Comparison of ENCODE assay signal across 26 cellular contexts in genomic region chr1:179380299-179380698, GRCh38. TPM values are rescaled to one million over a fixed set of nuclear protein-coding genes. Genes with fewer than 3 reads are reported as not detected.
A peak's percentile ranks its signal among the peaks of the same experiment; 100 is the strongest.
DNase-seq lines count a peak whose midpoint lies in the region; ATAC-seq, FAIRE-seq and TF ChIP-seq lines count a peak whose summit lies in the region.
"Had no signal": no experiment of that assay in that cellular context is flagged by ENCODE, and none has a peak within 500 bp of the region (broad histone marks: within the 10 kb centered on the region; RNA-seq: fewer than 3 reads in every experiment).

No MANE protein-coding gene starts in this region.

- H3K4me1 ChIP-seq in kidney (ENCODE audit: control insufficient read depth in 1 of 2, insufficient read depth in 1 of 2, low read depth in 1 of 2, low read length in 2 of 2) (no peaks in the 10 kb centered on the region), psoas muscle (no peaks in the 10 kb centered on the region), Peyer's patch (no peaks in the 10 kb centered on the region)

- DNase-seq in BJ (ENCODE audit: low read depth) (peak; percentile 19), HCEC 1CT (peak; percentile 4), dedifferentiated amniotic fluid mesenchymal stem cell (ENCODE audit: extremely low spot score) (peak; percentile 47), DMS 273 treated with DMSO at 0.1 percent for 48 hours (lab: John Stamatoyannopoulos, UW) (no peak), kidney (no peak), psoas muscle (no peak), Peyer's patch (no peak)
- DNase-seq: CD8-positive, alpha-beta memory T cell; DMS153; GF-D8; NCI-H1092 treated with DMSO at 0.1 percent for 48 hours; NCI-H1436; NCI-H187; NCI-H2081 treated with DMSO at 0.1 percent for 48 hours; NCI-H2171; NCI-H226; NCI-H510A; NCI-H69; SHP77; T-cell had no signal

- POLR2A ChIA-PET in BJ (lab: Charles Lee) = no interaction called here

- TF ChIP-seq CTCF in BJ (IDR thresholded peaks at IDR 0.05; ENCODE audit: insufficient read depth, low read depth, low read length) = no peak
- TF ChIP-seq CTCF in kidney (IDR thresholded peaks at IDR 0.05; ENCODE audit: borderline replicate concordance, extremely low read depth, insufficient read depth) = no peak
- TF ChIP-seq CTCF in psoas muscle (IDR thresholded peaks at IDR 0.05) = no peak
- no peak for TF ChIP-seq CTCF in Peyer's patch (IDR thresholded peaks at IDR 0.05)

- H3K9me3 ChIP-seq in kidney (ENCODE audit: control insufficient read depth in 1 of 2, low read length in 2 of 2) (no peaks in the 10 kb centered on the region), psoas muscle (no peaks in the 10 kb centered on the region), Peyer's patch (no peaks in the 10 kb centered on the region)
- H3K9me3 ChIP-seq: A549 had no signal

- H3K4me3 ChIP-seq in BJ (ENCODE audit: low read depth, low read length) (no peak overlapping the region), kidney (ENCODE audit: low read length in 2 of 2) (no peak overlapping the region), psoas muscle (no peak overlapping the region), Peyer's patch (no peak overlapping the region)
- H3K4me3 ChIP-seq: A549 had no signal

- FAIRE-seq in kidney (lab: Jason Lieb, UNC) = no peak
- FAIRE-seq: A549, GM12892 had no signal

- CTCF ChIA-PET in BJ (lab: Yijun Ruan, JAX) = no interaction called here

- intact Hi-C loops in kidney (cut with DNase I) = no loop called here
- intact Hi-C loops in psoas muscle (cut with DNase I) = no loop called here

- H3K36me3 ChIP-seq in BJ (ENCODE audit: control insufficient read depth, insufficient read depth, low read length) = no peaks in the 10 kb centered on the region
- no peaks in the 10 kb centered on the region for H3K36me3 ChIP-seq in kidney (ENCODE audit: control insufficient read depth in 1 of 2, insufficient read depth in 2 of 2, low read length in 2 of 2)
- H3K36me3 ChIP-seq in psoas muscle (ENCODE audit: insufficient read depth in 1 of 2, low read depth in 1 of 2) = no peaks in the 10 kb centered on the region
- no peaks in the 10 kb centered on the region for H3K36me3 ChIP-seq in Peyer's patch

- H3K27ac ChIP-seq in kidney (ENCODE audit: low read depth in 2 of 2, low read length in 2 of 2) (no peak overlapping the region), psoas muscle (no peak overlapping the region), Peyer's patch (no peak overlapping the region)
- H3K27ac ChIP-seq: A549, RWPE1 had no signal

- no peak overlapping the region for H3K9ac ChIP-seq in kidney (ENCODE audit: low read length in 2 of 2)

- no peak for ATAC-seq in psoas muscle
- ATAC-seq: A549, T-cell had no signal

- no peak for TF ChIP-seq POLR2A in Peyer's patch (IDR thresholded peaks at IDR 0.05)

- H3K27me3 ChIP-seq in BJ (ENCODE audit: control insufficient read depth, insufficient read depth, low read length) (no peaks in the 10 kb centered on the region), psoas muscle (ENCODE audit: insufficient read depth in 3 of 3, low read length in 2 of 3) (no peaks in the 10 kb centered on the region), Peyer's patch (no peaks in the 10 kb centered on the region)

RNA-seq across cellular contexts. Expression of gene AXDND1, which starts 14.5 kb away (rescaled TPM):
- polyA plus RNA-seq in BJ (2011; rRNA removed) (0.20 and 0.27 TPM in 2 replicates), kidney (ENCODE audit: insufficient read depth, low read depth, low replicate concordance) (not detected), psoas muscle (under 1 TPM in 2 of 3 donors, not detected in 1; 0.09 to 0.18 TPM)
- polyA minus RNA-seq in BJ (2011; rRNA and poly(A)+ RNA removed) = 0.72 and 1.3 TPM in 2 replicates
- total RNA-seq in kidney (0.57 TPM), psoas muscle (not detected), Peyer's patch (under 1 TPM in 2 of 4 donors, not detected in 2; 0.35 to 0.94 TPM)
- total RNA-seq: H4, HT-29 had no signal
- polyA plus RNA-seq: CD14-positive monocyte; CD8-positive, alpha-beta memory T cell had no signal

Comparison
In these comparisons a context has a peak if more than half of its experiments do, and no peak if none do; other contexts are left out.
1. DNase-seq: peak in BJ (single experiment), HCEC 1CT (single experiment) and dedifferentiated amniotic fluid mesenchymal stem cell (single experiment); none in DMS 273 treated with DMSO at 0.1 percent for 48 hours (single experiment), kidney (single experiment), psoas muscle (0 of 2) and Peyer's patch (0 of 3).